ENCODE assay signal across 1 cellular context in the genomic region with DNA sequence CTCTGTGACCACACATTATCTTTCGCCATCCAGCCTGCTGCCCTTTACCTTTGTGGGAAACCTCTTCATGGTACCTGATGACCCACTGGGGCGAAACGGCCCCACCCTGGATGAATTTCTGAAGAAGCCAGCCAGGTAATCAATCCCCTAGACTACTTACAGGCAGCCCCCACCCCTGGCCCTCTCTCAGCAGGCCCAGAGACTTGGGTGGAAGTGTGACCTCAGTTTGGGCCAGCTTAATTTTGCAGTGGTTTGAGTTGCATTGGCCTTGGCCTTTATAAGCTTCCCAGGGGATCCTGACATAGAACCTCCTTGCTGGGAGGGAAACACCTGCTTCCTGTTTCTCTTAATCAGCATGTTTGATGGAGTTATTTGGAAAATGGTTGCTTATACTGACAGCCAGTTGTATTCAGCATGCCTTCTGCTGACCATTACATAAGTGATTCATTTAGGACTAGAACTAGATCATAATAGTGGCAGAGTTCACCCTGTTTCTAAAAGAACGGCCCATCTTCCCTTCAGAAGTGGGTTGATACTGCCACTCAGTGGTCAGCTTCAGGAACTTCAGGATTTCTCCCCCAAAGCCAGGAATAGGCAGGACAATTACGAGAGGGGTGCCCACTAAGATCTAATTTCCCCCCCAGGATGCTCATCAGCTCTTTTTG.
TF ChIP-seq lines count a peak whose summit lies in the region.

No MANE protein-coding gene starts in this region.

TF ChIP-seq in H1, 55 proteins besides CTCF, POLR2A, EP300 and RAD21:
- TF ChIP-seq POU5F1 (IDR thresholded peaks at IDR 0.05; ENCODE audit: low read depth, low read length) (no peak), FOSL1 (IDR thresholded peaks at IDR 0.05; ENCODE audit: insufficient read depth, low read depth, low read length) (no peak), JUN (IDR thresholded peaks at IDR 0.05; ENCODE audit: low read depth, low read length) (no peak), SRF (IDR thresholded peaks at IDR 0.05; ENCODE audit: low read depth, low read length) (no peak), SAP30 (IDR thresholded peaks at IDR 0.05; ENCODE audit: insufficient read depth, insufficient replicate concordance, low read length) (no peak), ZNF274 (IDR thresholded peaks at IDR 0.05; ENCODE audit: borderline replicate concordance, extremely low read depth, low read length) (no peak), CEBPB (IDR thresholded peaks at IDR 0.05; ENCODE audit: low read depth, low read length) (no peak), SP1 (IDR thresholded peaks at IDR 0.05; ENCODE audit: low read depth, low read length) (no peak), NANOG (IDR thresholded peaks at IDR 0.05; ENCODE audit: insufficient read depth, low read depth, low read length, poor library complexity, severe bottlenecking) (no peak), SIX5 (IDR thresholded peaks at IDR 0.05; ENCODE audit: low read depth, low read length) (no peak), POLR2AphosphoS5 (IDR thresholded peaks at IDR 0.05; ENCODE audit: low read depth, low read length) (no peak), CREB1 (IDR thresholded peaks at IDR 0.05) (no peak), ASH2L (IDR thresholded peaks at IDR 0.05; ENCODE audit: low read length) (no peak), CHD1 (IDR thresholded peaks at IDR 0.05; ENCODE audit: low read depth, low read length) (no peak), PHF8 (conservative IDR thresholded peaks at IDR 0.05; ENCODE audit: low read depth, low read length) (no peak)
- TF ChIP-seq, protein P1, sequence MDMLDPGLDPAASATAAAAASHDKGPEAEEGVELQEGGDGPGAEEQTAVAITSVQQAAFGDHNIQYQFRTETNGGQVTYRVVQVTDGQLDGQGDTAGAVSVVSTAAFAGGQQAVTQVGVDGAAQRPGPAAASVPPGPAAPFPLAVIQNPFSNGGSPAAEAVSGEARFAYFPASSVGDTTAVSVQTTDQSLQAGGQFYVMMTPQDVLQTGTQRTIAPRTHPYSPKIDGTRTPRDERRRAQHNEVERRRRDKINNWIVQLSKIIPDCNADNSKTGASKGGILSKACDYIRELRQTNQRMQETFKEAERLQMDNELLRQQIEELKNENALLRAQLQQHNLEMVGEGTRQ (IDR thresholded peaks at IDR 0.05; ENCODE audit: low read length) = no peak
- TF ChIP-seq, protein P2, sequence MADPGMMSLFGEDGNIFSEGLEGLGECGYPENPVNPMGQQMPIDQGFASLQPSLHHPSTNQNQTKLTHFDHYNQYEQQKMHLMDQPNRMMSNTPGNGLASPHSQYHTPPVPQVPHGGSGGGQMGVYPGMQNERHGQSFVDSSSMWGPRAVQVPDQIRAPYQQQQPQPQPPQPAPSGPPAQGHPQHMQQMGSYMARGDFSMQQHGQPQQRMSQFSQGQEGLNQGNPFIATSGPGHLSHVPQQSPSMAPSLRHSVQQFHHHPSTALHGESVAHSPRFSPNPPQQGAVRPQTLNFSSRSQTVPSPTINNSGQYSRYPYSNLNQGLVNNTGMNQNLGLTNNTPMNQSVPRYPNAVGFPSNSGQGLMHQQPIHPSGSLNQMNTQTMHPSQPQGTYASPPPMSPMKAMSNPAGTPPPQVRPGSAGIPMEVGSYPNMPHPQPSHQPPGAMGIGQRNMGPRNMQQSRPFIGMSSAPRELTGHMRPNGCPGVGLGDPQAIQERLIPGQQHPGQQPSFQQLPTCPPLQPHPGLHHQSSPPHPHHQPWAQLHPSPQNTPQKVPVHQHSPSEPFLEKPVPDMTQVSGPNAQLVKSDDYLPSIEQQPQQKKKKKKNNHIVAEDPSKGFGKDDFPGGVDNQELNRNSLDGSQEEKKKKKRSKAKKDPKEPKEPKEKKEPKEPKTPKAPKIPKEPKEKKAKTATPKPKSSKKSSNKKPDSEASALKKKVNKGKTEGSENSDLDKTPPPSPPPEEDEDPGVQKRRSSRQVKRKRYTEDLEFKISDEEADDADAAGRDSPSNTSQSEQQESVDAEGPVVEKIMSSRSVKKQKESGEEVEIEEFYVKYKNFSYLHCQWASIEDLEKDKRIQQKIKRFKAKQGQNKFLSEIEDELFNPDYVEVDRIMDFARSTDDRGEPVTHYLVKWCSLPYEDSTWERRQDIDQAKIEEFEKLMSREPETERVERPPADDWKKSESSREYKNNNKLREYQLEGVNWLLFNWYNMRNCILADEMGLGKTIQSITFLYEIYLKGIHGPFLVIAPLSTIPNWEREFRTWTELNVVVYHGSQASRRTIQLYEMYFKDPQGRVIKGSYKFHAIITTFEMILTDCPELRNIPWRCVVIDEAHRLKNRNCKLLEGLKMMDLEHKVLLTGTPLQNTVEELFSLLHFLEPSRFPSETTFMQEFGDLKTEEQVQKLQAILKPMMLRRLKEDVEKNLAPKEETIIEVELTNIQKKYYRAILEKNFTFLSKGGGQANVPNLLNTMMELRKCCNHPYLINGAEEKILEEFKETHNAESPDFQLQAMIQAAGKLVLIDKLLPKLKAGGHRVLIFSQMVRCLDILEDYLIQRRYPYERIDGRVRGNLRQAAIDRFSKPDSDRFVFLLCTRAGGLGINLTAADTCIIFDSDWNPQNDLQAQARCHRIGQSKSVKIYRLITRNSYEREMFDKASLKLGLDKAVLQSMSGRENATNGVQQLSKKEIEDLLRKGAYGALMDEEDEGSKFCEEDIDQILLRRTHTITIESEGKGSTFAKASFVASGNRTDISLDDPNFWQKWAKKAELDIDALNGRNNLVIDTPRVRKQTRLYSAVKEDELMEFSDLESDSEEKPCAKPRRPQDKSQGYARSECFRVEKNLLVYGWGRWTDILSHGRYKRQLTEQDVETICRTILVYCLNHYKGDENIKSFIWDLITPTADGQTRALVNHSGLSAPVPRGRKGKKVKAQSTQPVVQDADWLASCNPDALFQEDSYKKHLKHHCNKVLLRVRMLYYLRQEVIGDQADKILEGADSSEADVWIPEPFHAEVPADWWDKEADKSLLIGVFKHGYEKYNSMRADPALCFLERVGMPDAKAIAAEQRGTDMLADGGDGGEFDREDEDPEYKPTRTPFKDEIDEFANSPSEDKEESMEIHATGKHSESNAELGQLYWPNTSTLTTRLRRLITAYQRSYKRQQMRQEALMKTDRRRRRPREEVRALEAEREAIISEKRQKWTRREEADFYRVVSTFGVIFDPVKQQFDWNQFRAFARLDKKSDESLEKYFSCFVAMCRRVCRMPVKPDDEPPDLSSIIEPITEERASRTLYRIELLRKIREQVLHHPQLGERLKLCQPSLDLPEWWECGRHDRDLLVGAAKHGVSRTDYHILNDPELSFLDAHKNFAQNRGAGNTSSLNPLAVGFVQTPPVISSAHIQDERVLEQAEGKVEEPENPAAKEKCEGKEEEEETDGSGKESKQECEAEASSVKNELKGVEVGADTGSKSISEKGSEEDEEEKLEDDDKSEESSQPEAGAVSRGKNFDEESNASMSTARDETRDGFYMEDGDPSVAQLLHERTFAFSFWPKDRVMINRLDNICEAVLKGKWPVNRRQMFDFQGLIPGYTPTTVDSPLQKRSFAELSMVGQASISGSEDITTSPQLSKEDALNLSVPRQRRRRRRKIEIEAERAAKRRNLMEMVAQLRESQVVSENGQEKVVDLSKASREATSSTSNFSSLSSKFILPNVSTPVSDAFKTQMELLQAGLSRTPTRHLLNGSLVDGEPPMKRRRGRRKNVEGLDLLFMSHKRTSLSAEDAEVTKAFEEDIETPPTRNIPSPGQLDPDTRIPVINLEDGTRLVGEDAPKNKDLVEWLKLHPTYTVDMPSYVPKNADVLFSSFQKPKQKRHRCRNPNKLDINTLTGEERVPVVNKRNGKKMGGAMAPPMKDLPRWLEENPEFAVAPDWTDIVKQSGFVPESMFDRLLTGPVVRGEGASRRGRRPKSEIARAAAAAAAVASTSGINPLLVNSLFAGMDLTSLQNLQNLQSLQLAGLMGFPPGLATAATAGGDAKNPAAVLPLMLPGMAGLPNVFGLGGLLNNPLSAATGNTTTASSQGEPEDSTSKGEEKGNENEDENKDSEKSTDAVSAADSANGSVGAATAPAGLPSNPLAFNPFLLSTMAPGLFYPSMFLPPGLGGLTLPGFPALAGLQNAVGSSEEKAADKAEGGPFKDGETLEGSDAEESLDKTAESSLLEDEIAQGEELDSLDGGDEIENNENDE (IDR thresholded peaks at IDR 0.05; ENCODE audit: insufficient replicate concordance, low read length) = no peak
- TF ChIP-seq, protein P3, sequence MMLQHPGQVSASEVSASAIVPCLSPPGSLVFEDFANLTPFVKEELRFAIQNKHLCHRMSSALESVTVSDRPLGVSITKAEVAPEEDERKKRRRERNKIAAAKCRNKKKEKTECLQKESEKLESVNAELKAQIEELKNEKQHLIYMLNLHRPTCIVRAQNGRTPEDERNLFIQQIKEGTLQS (IDR thresholded peaks at IDR 0.05; ENCODE audit: insufficient read depth, low read depth, low read length) = no peak
